In the genomic region with DNA sequence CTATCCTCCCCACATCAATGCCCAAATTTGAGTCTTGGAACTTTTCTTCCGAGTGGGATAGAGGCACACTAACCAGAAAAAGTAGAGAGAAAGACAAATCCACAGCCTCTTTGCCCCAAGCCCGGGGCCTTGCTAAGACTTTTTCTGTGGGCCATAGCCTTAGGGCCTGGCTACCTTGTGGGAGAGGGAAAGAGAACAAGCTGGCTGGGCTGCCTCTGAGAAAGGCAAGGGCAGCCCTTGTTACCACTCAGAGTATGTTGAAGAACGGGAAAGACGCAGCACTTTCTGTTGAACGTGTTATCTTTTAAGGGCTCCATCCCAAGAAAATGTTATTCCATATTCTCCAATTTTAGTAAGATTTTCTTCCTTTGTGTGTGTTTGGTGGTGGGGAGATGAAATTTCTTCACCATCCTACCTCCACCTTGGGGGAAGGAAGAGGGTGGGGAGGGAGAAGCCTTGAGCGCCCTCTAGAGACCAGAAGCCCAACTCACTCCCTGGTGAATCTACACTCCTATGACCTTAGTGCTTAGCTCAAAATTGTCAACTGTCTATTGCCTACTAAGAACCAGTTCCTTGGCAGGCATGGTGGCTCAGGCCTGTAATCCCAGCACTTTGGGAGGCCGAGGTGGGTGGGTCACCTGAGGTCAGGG, we compare ENCODE assay signal across 7 cellular contexts. TPM values are rescaled to one million over a fixed set of nuclear protein-coding genes. Genes with fewer than 3 reads are reported as not detected.
DNase-seq lines count a peak whose midpoint lies in the region; ATAC-seq and TF ChIP-seq lines count a peak whose summit lies in the region.

No MANE protein-coding gene starts in this region.

- intact Hi-C loops in sciatic nerve (cut with DNase I) (no loop called here), thyroid gland (cut with DNase I) (no loop called here)

- H3K4me1 ChIP-seq in thyroid gland: peaks cover 10 to 11% of the 10 kb centered on the region in 2 donors

- in situ Hi-C loops in KBM-7 (cut with MboI; ENCODE audit: low pct_unique_long_range_greater_than_20kb, low sequenced_read_pairs): no loop called here

- H3K4me3 ChIP-seq in WERI-Rb-1 (ENCODE audit: low read depth, low read length) (no peak overlapping the region), epithelial cell of proximal tubule (ENCODE audit: low read depth, low read length) (no peak overlapping the region), thyroid gland (replicated peaks in 1 of 3) (no peak overlapping the region)

- TF ChIP-seq POLR2A in thyroid gland (IDR thresholded peaks at IDR 0.05): no peak

- no peaks in the 10 kb centered on the region for H3K27me3 ChIP-seq in WERI-Rb-1 (ENCODE audit: insufficient read depth, low read depth, severe bottlenecking)
- no peaks in the 10 kb centered on the region for H3K27me3 ChIP-seq in thyroid gland

- no peak for ATAC-seq in sciatic nerve

- 76% methylated on average over 7 of the region's 7 CpGs for WGBS in thyroid gland, 2 donors

- H3K27ac ChIP-seq in WERI-Rb-1 (no peak overlapping the region), thyroid gland (no peak overlapping the region)

- DNase-seq in ELR (ENCODE audit: low read depth): peak; percentile 61
- peak; percentile 91 for DNase-seq in KBM-7
- peak; percentile 55 for DNase-seq in WERI-Rb-1
- DNase-seq in epithelial cell of proximal tubule (ENCODE audit: low read depth): no peak
- peak; percentile 46 to 51 for DNase-seq in stimulated activated CD4-positive, alpha-beta T cell treated with anti-CD3 and anti-CD28 coated beads, Interleukin-2, amount 100 ng/mL, for 24 hours
- DNase-seq in sciatic nerve (ENCODE audit: low spot score): no peak
- no peak for DNase-seq in thyroid gland

- TF ChIP-seq CTCF in WERI-Rb-1 (IDR thresholded peaks at IDR 0.05; ENCODE audit: low read depth, low read length): peak; percentile 89
- TF ChIP-seq CTCF in epithelial cell of proximal tubule (conservative IDR thresholded peaks at IDR 0.05; ENCODE audit: low read depth, low read length): peak; percentile 79
- TF ChIP-seq CTCF in thyroid gland (IDR thresholded peaks at IDR 0.05): peak in 1 of 6 experiments; percentile 36

- H3K36me3 ChIP-seq in WERI-Rb-1: peaks cover 25% of the 10 kb centered on the region
- no peaks in the 10 kb centered on the region for H3K36me3 ChIP-seq in thyroid gland

- no peaks in the 10 kb centered on the region for H3K9me3 ChIP-seq in WERI-Rb-1 (ENCODE audit: severe bottlenecking)
- no peaks in the 10 kb centered on the region for H3K9me3 ChIP-seq in thyroid gland

RNA-seq across cellular contexts. Expression of gene NRF1, which starts 3.9 kb away (rescaled TPM):
- 6.6 and 6.8 TPM in 2 replicates for total RNA-seq in epithelial cell of proximal tubule
- total RNA-seq in sciatic nerve: 29.2 TPM
- total RNA-seq in thyroid gland: 10 to 100 TPM; 16.9 to 37.1 (median 27.0) TPM

Comparison
In these comparisons a context has a peak if more than half of its experiments do, and no peak if none do; other contexts are left out.
1. DNase-seq: peak in ELR (single experiment), KBM-7 (single experiment), WERI-Rb-1 (single experiment) and stimulated activated CD4-positive, alpha-beta T cell treated with anti-CD3 and anti-CD28 coated beads, Interleukin-2, amount 100 ng/mL, for 24 hours (2 of 2); none in epithelial cell of proximal tubule (single experiment), sciatic nerve (single experiment) and thyroid gland (0 of 2).